In genomic region chr5:5953641-5954040, GRCh38 we compare ENCODE assay signal across 22 cellular contexts.
DNase-seq lines count a peak whose midpoint lies in the region; ATAC-seq, FAIRE-seq and TF ChIP-seq lines count a peak whose summit lies in the region.
"Had no signal": no experiment of that assay in that cellular context is flagged by ENCODE, and none has a peak within 500 bp of the region (broad histone marks: within the 10 kb centered on the region; RNA-seq: fewer than 3 reads in every experiment).

No MANE protein-coding gene starts in this region.

- H3K27ac Mint-ChIP-seq in neural crest cell (ENCODE audit: unreplicated experiment), result no peak overlapping the region
- H3K27ac Mint-ChIP-seq: CD8-positive, alpha-beta T cell; T-cell had no signal

- peaks cover 15% of the 10 kb centered on the region for H3K9me3 Mint-ChIP-seq in neural crest cell

- H4K20me1 ChIP-seq in PC-3 (ENCODE audit: low read length), result no peaks in the 10 kb centered on the region

- no peak overlapping the region for H3K27ac ChIP-seq in PC-3 (ENCODE audit: low read length)

- peaks cover 10% of the 10 kb centered on the region; the same call in 1 of the 2 replicates for H3K4me1 ChIP-seq in PC-3 (ENCODE audit: insufficient read depth, low read length)

- H3F3A ChIP-seq in PC-3 (ENCODE audit: low read length, unreplicated experiment), result no peaks in the 10 kb centered on the region

- intact Hi-C loops in PC-3 (cut with micrococcal nuclease), result no loop called here

- H3K4me2 ChIP-seq in PC-3 (ENCODE audit: low read length), result peak overlapping the region; percentile 32

- DNase-seq in NCI-H2107 treated with DMSO at 0.1 percent for 48 hours (lab: John Stamatoyannopoulos, UW; ENCODE audit: unreplicated experiment), result peak; percentile 64
- no peak for DNase-seq in NCI-H2107 (lab: John Stamatoyannopoulos, UW)
- peak; percentile 13 for DNase-seq in NCI-H510A (lab: John Stamatoyannopoulos, UW)
- peak; percentile 43 for DNase-seq in PC-3
- no peak for DNase-seq in neural crest cell (ENCODE audit: low read depth, low spot score)
- no peak for DNase-seq in RCC 7860 (ENCODE audit: low spot score)
- DNase-seq in KG1 (lab: John Stamatoyannopoulos, UW), result no peak
- DNase-seq: AML-193; C1 segment of cervical spinal cord; CD8-positive, alpha-beta T cell; Karpas-422; MV-4-11; NCI-H2029 treated with DMSO at 0.1 percent for 48 hours; NK-92 treated with Interleukin-12 subunit alpha and Interleukin-12 subunit beta, amount 100 ng/mL, for 24 hours; T-cell had no signal

- H2AFZ ChIP-seq in PC-3 (ENCODE audit: low read length), result peak overlapping the region; percentile 12; the same call in 1 of the 2 replicates

- no peaks in the 10 kb centered on the region for H3K79me2 ChIP-seq in PC-3 (ENCODE audit: low read length)

- H3K9ac ChIP-seq in PC-3 (ENCODE audit: low read length), result no peak overlapping the region

- POLR2A ChIA-PET in PC-3 (lab: Charles Lee; ENCODE audit: unreplicated experiment), result no interaction called here

- peak overlapping the region; percentile 12 for H3K4me3 Mint-ChIP-seq in neural crest cell
- H3K4me3 Mint-ChIP-seq: CD8-positive, alpha-beta T cell; IgD-negative memory B cell; T-cell had no signal

- no peaks in the 10 kb centered on the region for H3K36me3 ChIP-seq in PC-3 (ENCODE audit: low read depth, low read length)

- TF ChIP-seq CTCF in PC-3 (conservative IDR thresholded peaks at IDR 0.05; ENCODE audit: low read depth, low read length), result no peak
- TF ChIP-seq CTCF in neural crest cell (conservative IDR thresholded peaks at IDR 0.05), result no peak

- H3K9me3 ChIP-seq in PC-3 (ENCODE audit: low read length), result peaks cover 5% of the 10 kb centered on the region; the same call in 1 of the 2 replicates

- peaks cover 17% of the 10 kb centered on the region for H3K4me1 Mint-ChIP-seq in neural crest cell
- H3K4me1 Mint-ChIP-seq: IgD-negative memory B cell, T-cell had no signal

- no peaks in the 10 kb centered on the region for H3K9me2 ChIP-seq in PC-3 (replicated peaks; ENCODE audit: low read length)

- peak overlapping the region; percentile 4; the same call in 1 of the 2 replicates for H3K4me3 ChIP-seq in PC-3 (ENCODE audit: low read length)

- no peak for FAIRE-seq in RCC 7860 (lab: Jason Lieb, UNC)
- FAIRE-seq: GM12891, H1 had no signal

- peaks cover 3% of the 10 kb centered on the region for H3K36me3 Mint-ChIP-seq in neural crest cell (ENCODE audit: low read depth)
- H3K36me3 Mint-ChIP-seq: CD8-positive, alpha-beta T cell; T-cell had no signal

- CTCF ChIA-PET in PC-3 (lab: Charles Lee), result no interaction called here

- H3K27me3 Mint-ChIP-seq in neural crest cell (ENCODE audit: low read depth), result peaks cover 44% of the 10 kb centered on the region

- no peak for ATAC-seq in PC-3
- no peak for ATAC-seq in HG03097 (IDR thresholded peaks at IDR 0.05; ENCODE audit: low FRiP score, unreplicated experiment)
- ATAC-seq: CD8-positive, alpha-beta T cell; HCT116; Panc1; SK-N-SH treated with all-trans-retinoic acid at 6 μM for 48 hours; T-cell had no signal

- peaks cover 38% of the 10 kb centered on the region for H3K27me3 ChIP-seq in PC-3 (ENCODE audit: low read length)

- BruUV-seq in PC-3 (replicated peaks; lab: Mats Ljungman, UMichigan), result no TSS peak

Comparison
In these comparisons a context has a peak if more than half of its experiments do, and no peak if none do; other contexts are left out.
1. DNase-seq: peak in NCI-H2107 treated with DMSO at 0.1 percent for 48 hours (single experiment), NCI-H510A (single experiment) and PC-3 (single experiment); none in NCI-H2107 (single experiment), neural crest cell (single experiment), RCC 7860 (single experiment) and KG1 (single experiment).